Comparison of ENCODE assay signal across 22 cellular contexts in genomic region chr10:32031920-32032319, GRCh38.
"Had no signal": no experiment of that assay in that cellular context is flagged by ENCODE, and none has a peak within 500 bp of the region (broad histone marks: within the 10 kb centered on the region; RNA-seq: fewer than 3 reads in every experiment).

No MANE protein-coding gene starts in this region.

- H3K4me3 ChIP-seq: left lung, lung, ovary, prostate gland, transverse colon, vagina had no signal

- H3K27ac Mint-ChIP-seq: activated naive CD8-positive, alpha-beta T cell treated with anti-CD3 and anti-CD28 coated beads, Interleukin-2, amount 50 U/mL, for 24 hours; natural killer cell had no signal

- H3K4me1 ChIP-seq: prostate gland, transverse colon, vagina had no signal

- H3K36me3 ChIP-seq: ovary had no signal

- H3K27me3 ChIP-seq: left lung, ovary, transverse colon, vagina had no signal

- H3K9me3 ChIP-seq: left lung, ovary, prostate gland, transverse colon, vagina had no signal

- DNase-seq: activated CD4-positive, alpha-beta T cell treated with anti-CD3 and anti-CD28 coated beads for 4 hours; activated CD4-positive, alpha-beta T cell treated with anti-CD3 and anti-CD28 coated beads, Interleukin-2, amount 50 U/mL, for 48 hours; activated CD4-positive, CD25-positive, alpha-beta regulatory T cell; activated gamma-delta T cell treated with Interleukin-2 at 50 U/mL for 16 hours; activated naive CD8-positive, alpha-beta T cell treated with anti-CD3 and anti-CD28 coated beads, Interleukin-2, amount 50 U/mL, for 24 hours; dermis blood vessel endothelial cell; effector CD8-positive, alpha-beta T cell; foreskin melanocyte; immature natural killer cell; left lung; midbrain; natural killer cell; ovary; stimulated activated CD4-positive, alpha-beta T cell treated with anti-CD3 and anti-CD28 coated beads, Interleukin-2, amount 100 ng/mL, for 48 hours; stimulated activated CD8-positive, alpha-beta memory T cell treated with anti-CD3 and anti-CD28 coated beads, Interleukin-4, amount 100 ng/mL, for 48 hours; stimulated activated naive B cell treated with anti-CD40 and anti-IgM and Interleukin-4, amounts not matched to agents 10 μg/mL and 1 μg/mL and 100 μg/mL, for 72 hours; T-cell; transverse colon had no signal

- H3K4me3 Mint-ChIP-seq: activated naive CD8-positive, alpha-beta T cell treated with anti-CD3 and anti-CD28 coated beads, Interleukin-2, amount 50 U/mL, for 24 hours; brain; immature natural killer cell; natural killer cell; stimulated activated naive B cell treated with anti-CD40 and anti-IgM and Interleukin-4, amounts not matched to agents 10 μg/mL and 1 μg/mL and 100 μg/mL, for 72 hours; T-cell had no signal

- H3K27me3 Mint-ChIP-seq: activated naive CD8-positive, alpha-beta T cell treated with anti-CD3 and anti-CD28 coated beads, Interleukin-2, amount 50 U/mL, for 24 hours; brain; stimulated activated naive B cell treated with anti-CD40 and anti-IgM and Interleukin-4, amounts not matched to agents 10 μg/mL and 1 μg/mL and 100 μg/mL, for 72 hours; T-cell had no signal

- H3K27ac ChIP-seq: ovary, prostate gland, transverse colon, vagina had no signal

- H3K4me1 Mint-ChIP-seq: brain had no signal

- H3K9me3 Mint-ChIP-seq: activated naive CD8-positive, alpha-beta T cell treated with anti-CD3 and anti-CD28 coated beads, Interleukin-2, amount 50 U/mL, for 24 hours; brain; immature natural killer cell; natural killer cell; stimulated activated naive B cell treated with anti-CD40 and anti-IgM and Interleukin-4, amounts not matched to agents 10 μg/mL and 1 μg/mL and 100 μg/mL, for 72 hours; T-cell had no signal
